Comparison of ENCODE assay signal across 9 cellular contexts in the genomic region with DNA sequence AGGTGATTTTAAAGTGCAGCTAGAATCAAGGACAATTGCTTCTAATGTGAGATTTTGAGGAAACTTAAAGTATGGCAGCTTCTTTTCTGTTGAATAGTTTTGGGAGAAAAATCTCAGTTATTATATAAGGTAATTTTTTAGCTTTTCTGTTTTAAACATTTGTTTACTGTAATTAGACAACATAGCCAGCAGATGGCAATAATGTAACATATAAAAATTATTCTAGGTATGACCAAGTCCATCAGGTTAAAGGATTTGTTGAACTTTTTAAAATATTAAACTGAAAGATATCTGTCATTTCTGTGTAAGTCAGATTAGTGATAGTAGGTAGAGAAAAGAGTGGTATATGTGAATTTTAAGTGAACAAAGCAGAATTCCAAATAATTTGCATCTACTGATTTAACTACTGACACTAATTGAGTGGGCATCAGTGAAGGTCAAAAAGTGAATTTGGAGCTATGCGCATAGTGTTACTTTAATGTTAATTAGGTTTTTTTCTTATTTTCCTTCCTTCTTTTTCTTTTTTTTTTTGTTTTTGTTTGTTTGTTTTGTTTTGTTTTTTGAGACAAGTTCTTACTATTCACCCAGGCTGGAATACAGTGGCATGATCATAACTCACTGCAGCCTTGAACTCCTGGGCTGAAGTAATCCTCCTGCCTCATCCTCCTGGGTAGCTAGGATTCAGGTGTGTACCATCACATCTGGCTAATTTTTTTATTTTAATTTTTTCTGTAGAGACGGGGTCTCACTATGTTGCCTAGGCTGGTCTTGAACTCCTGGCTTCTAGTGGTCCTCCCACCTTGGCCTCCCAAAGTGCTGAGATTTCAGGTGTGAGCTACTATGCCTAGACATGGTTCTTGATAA. TPM values are rescaled to one million over a fixed set of nuclear protein-coding genes. Genes with fewer than 3 reads are reported as not detected.
DNase-seq lines count a peak whose midpoint lies in the region; ATAC-seq and TF ChIP-seq lines count a peak whose summit lies in the region.
"Had no signal": no experiment of that assay in that cellular context is flagged by ENCODE, and none has a peak within 500 bp of the region (broad histone marks: within the 10 kb centered on the region; RNA-seq: fewer than 3 reads in every experiment).

No MANE protein-coding gene starts in this region.

- peak; percentile 21 for TF ChIP-seq CTCF in AG09319 (IDR thresholded peaks at IDR 0.05; ENCODE audit: low read depth, low read length)
- peak; percentile 13 for TF ChIP-seq CTCF in GM12873 (IDR thresholded peaks at IDR 0.05; ENCODE audit: insufficient read depth, low read depth, low read length, missing control alignments)
- TF ChIP-seq CTCF in PC-3 (conservative IDR thresholded peaks at IDR 0.05; ENCODE audit: low read depth, low read length) = peak; percentile 73
- TF ChIP-seq CTCF in smooth muscle cell (IDR thresholded peaks at IDR 0.05; ENCODE audit: borderline replicate concordance, insufficient read depth, poor library complexity, severe bottlenecking) = no peak

- POLR2A ChIA-PET in PC-3 (lab: Charles Lee; ENCODE audit: unreplicated experiment) = interaction anchor here (0.6 kb wide), 2 partner anchors 393 to 685 kb away, joined by 3 to 22 read pairs; a partner anchor contains a TSS

- no peaks in the 10 kb centered on the region for H3K9me2 ChIP-seq in PC-3 (replicated peaks; ENCODE audit: low read length)

- CTCF ChIA-PET in PC-3 (lab: Charles Lee) = interaction anchor here (0.6 to 1.4 kb wide), 6 partner anchors 74 to 273 kb away, joined by 3 to 6 read pairs (median 3); no protein-coding TSS in a partner anchor

- H3K4me3 ChIP-seq in PC-3 (ENCODE audit: low read length) (no peak overlapping the region), smooth muscle cell (no peak overlapping the region)

- WGBS in smooth muscle cell (ENCODE audit: low lambda C conversion rate) = no CpG with 5 or more reads among the region's 2 CpGs

- no peak overlapping the region for H3K9ac ChIP-seq in PC-3 (ENCODE audit: low read length)
- no peak overlapping the region for H3K9ac ChIP-seq in smooth muscle cell (ENCODE audit: low read depth)

- no peak overlapping the region for H2AFZ ChIP-seq in PC-3 (ENCODE audit: low read length)
- H2AFZ ChIP-seq in smooth muscle cell (ENCODE audit: low read depth) = no peak overlapping the region

- intact Hi-C loops in PC-3 (cut with micrococcal nuclease) = loop anchor here (1.0 to 5.0 kb wide), 4 partner anchors 74 to 546 kb away; no protein-coding TSS in a partner anchor

- H3K4me3 Mint-ChIP-seq in immature natural killer cell = no peak overlapping the region
- H3K4me3 Mint-ChIP-seq: central memory CD8-positive, alpha-beta T cell had no signal

- H3K36me3 ChIP-seq in PC-3 (ENCODE audit: low read depth, low read length) (no peaks in the 10 kb centered on the region), smooth muscle cell (ENCODE audit: low read depth) (no peaks in the 10 kb centered on the region)

- H3K79me2 ChIP-seq in PC-3 (ENCODE audit: low read length) = no peaks in the 10 kb centered on the region
- no peaks in the 10 kb centered on the region for H3K79me2 ChIP-seq in smooth muscle cell (ENCODE audit: low read depth)

- H3K4me2 ChIP-seq in PC-3 (ENCODE audit: low read length) (no peak overlapping the region), smooth muscle cell (no peak overlapping the region)

- peak; percentile 20; the same call in 1 of the 2 replicates for ATAC-seq in PC-3

- no peaks in the 10 kb centered on the region for H3K4me1 ChIP-seq in PC-3 (ENCODE audit: insufficient read depth, low read length)
- H3K4me1 ChIP-seq in smooth muscle cell (ENCODE audit: low read depth) = no peaks in the 10 kb centered on the region

- H3K36me3 Mint-ChIP-seq in immature natural killer cell = peaks cover 0 to 5% (median 4%) of the 10 kb centered on the region in 3 donors

- H4K20me1 ChIP-seq in PC-3 (ENCODE audit: low read length) = no peaks in the 10 kb centered on the region
- no peaks in the 10 kb centered on the region for H4K20me1 ChIP-seq in smooth muscle cell (ENCODE audit: low read depth)

- H3K9me3 Mint-ChIP-seq in immature natural killer cell = no peaks in the 10 kb centered on the region
- H3K9me3 Mint-ChIP-seq: central memory CD8-positive, alpha-beta T cell had no signal

- H3F3A ChIP-seq in PC-3 (ENCODE audit: low read length, unreplicated experiment) = no peaks in the 10 kb centered on the region
- H3F3A ChIP-seq in smooth muscle cell (ENCODE audit: low read depth) = no peaks in the 10 kb centered on the region

- peak overlapping the region in 3 of 6 donors; percentile 10 to 68 (median 40) for H3K27ac Mint-ChIP-seq in immature natural killer cell

- H3K9me3 ChIP-seq in PC-3 (ENCODE audit: low read length) (no peaks in the 10 kb centered on the region), smooth muscle cell (replicated peaks; ENCODE audit: low read depth) (no peaks in the 10 kb centered on the region)

- no peak for DNase-seq in AG09319 (ENCODE audit: extremely low read depth, low read depth)
- DNase-seq in PC-3 = peak; percentile 61
- DNase-seq in immature natural killer cell = peak; percentile 19 to 54 (median 35)
- no peak for DNase-seq in smooth muscle cell (lab: John Stamatoyannopoulos, UW; ENCODE audit: unreplicated experiment)
- DNase-seq in substantia nigra (lab: John Stamatoyannopoulos, UW) = no peak
- no peak for DNase-seq in activated CD4-positive, alpha-beta T cell treated with anti-CD3 and anti-CD28 coated beads, Interleukin-2, amount 50 U/mL, for 4 hours
- no peak for DNase-seq in activated T-cell treated with anti-CD3 and anti-CD28 coated beads, Interleukin-2, amount 50 U/mL, for 48 hours

- peaks cover 0 to 2% (median 2%) of the 10 kb centered on the region in 3 donors for H3K27me3 Mint-ChIP-seq in immature natural killer cell (ENCODE audit: low read depth in 3 of 3)
- H3K27me3 Mint-ChIP-seq: central memory CD8-positive, alpha-beta T cell had no signal

- H3K4me1 Mint-ChIP-seq in immature natural killer cell = peaks cover 10 to 15% of the 10 kb centered on the region in 2 donors

- BruUV-seq in PC-3 (replicated peaks; lab: Mats Ljungman, UMichigan) = no TSS peak

- no peaks in the 10 kb centered on the region for H3K27me3 ChIP-seq in PC-3 (ENCODE audit: low read length)
- no peaks in the 10 kb centered on the region for H3K27me3 ChIP-seq in smooth muscle cell (ENCODE audit: low read depth)

- H3K27ac ChIP-seq in PC-3 (ENCODE audit: low read length) (no peak overlapping the region), smooth muscle cell (ENCODE audit: low read depth) (no peak overlapping the region), substantia nigra (ENCODE audit: low read depth, low read length, poor library complexity, severe bottlenecking) (no peak overlapping the region)

RNA-seq across cellular contexts. Expression of a gene that starts 18.6 kb away (rescaled TPM):
- total RNA-seq in PC-3 (2014; rRNA removed) = 25.1 and 25.3 TPM in 2 replicates
- 10 to 100 TPM; 32.7 to 59.5 (median 36.7) TPM for polyA plus RNA-seq in immature natural killer cell
- total RNA-seq in smooth muscle cell = 29.1 and 31.3 TPM in 2 replicates
- polyA plus RNA-seq in smooth muscle cell = 17.6 and 21.1 TPM in 2 replicates

RNA-seq across cellular contexts. Expression of a gene that starts 19.2 kb away (rescaled TPM):
- total RNA-seq in PC-3 (2014; rRNA removed) (15.2 and 20.3 TPM in 2 replicates), smooth muscle cell (35.6 and 36.3 TPM in 2 replicates)
- polyA plus RNA-seq in immature natural killer cell (10 to 100 TPM; 73.4 to 76.5 (median 75.3) TPM), smooth muscle cell (32.3 and 38.4 TPM in 2 replicates)

Comparison
In these comparisons a context has a peak if more than half of its experiments do, and no peak if none do; other contexts are left out.
1. DNase-seq: peak in PC-3 (single experiment) and immature natural killer cell (3 of 3); none in AG09319 (single experiment), smooth muscle cell (single experiment), substantia nigra (0 of 49), activated CD4-positive, alpha-beta T cell treated with anti-CD3 and anti-CD28 coated beads, Interleukin-2, amount 50 U/mL, for 4 hours (0 of 2) and activated T-cell treated with anti-CD3 and anti-CD28 coated beads, Interleukin-2, amount 50 U/mL, for 48 hours (0 of 2).